In the genomic region with DNA sequence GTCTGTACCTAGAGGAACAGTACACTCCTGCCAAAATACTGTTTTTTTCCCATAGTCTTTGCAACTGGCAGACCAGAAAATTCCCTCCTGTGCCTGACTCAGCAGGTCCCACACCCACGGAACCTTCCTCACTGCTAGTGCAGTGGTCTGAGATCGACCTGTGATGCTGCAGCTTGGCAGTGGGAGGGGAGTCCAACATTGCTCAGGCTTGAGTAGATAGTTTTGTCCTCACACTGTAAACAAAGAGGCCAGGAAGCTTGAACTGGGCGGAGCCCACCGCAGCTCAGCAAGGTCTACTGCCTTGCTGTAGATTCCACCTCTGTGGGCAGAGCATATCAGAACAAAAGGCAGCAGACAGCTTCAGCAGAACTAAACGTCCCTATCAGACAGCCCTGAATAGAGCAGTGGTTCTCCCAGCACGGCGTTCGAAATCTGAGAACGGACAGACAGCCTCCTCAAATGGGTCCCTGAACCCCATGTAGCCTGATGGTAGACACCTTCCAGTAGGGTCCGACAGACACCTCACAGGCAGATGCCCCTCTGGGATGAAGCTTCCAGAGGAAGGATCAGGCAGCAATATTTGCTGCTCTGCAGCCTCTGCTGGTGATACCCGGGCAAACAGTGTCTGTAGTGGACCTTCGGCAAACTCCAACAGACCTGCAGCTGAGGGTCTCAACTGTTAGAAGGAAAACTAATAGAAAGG, we compare ENCODE assay signal across 18 cellular contexts.
A peak's percentile ranks its signal among the peaks of the same experiment; 100 is the strongest.
DNase-seq lines count a peak whose midpoint lies in the region; ATAC-seq and TF ChIP-seq lines count a peak whose summit lies in the region.
"Had no signal": no experiment of that assay in that cellular context is flagged by ENCODE, and none has a peak within 500 bp of the region (broad histone marks: within the 10 kb centered on the region; RNA-seq: fewer than 3 reads in every experiment).

No MANE protein-coding gene starts in this region.

- H3K36me3 ChIP-seq in mammary epithelial cell (ENCODE audit: insufficient read depth, low read length), result no peaks in the 10 kb centered on the region

- in situ Hi-C loops in mammary epithelial cell (cut with MboI; ENCODE audit: low sequenced_read_pairs in 2 of 2), result no loop called here

- H3K4me2 ChIP-seq in mammary epithelial cell (ENCODE audit: insufficient read depth, low read depth, low read length), result no peak overlapping the region
- H3K4me2 ChIP-seq: KMS-11 had no signal

- CTCF ChIA-PET in mammary epithelial cell (lab: Charles Lee; ENCODE audit: low non-redundant PET), result no interaction called here

- WGBS in mammary epithelial cell (ENCODE audit: low coverage, missing lambda C conversion rate), result 86% methylated on average over 11 of the region's 12 CpGs

- DNase-seq in ELR (ENCODE audit: low read depth) (peak; percentile 50), OCI-M2 (lab: John Stamatoyannopoulos, UW; ENCODE audit: unreplicated experiment) (peak; percentile 14), mammary epithelial cell (peak; percentile 84), kidney glomerular epithelial cell (lab: John Stamatoyannopoulos, UW) (peak; percentile 67), A172 (ENCODE audit: low spot score) (no peak), GM19238 (ENCODE audit: insufficient read length, low spot score) (no peak)
- no peak for DNase-seq in stimulated activated CD4-positive, alpha-beta T cell treated with anti-CD3 and anti-CD28 coated beads, Interleukin-2, amount 100 ng/mL, for 24 hours
- DNase-seq: head of caudate nucleus; immature natural killer cell; natural killer cell; NCI-H1417 treated with DMSO at 0.1 percent for 48 hours; NK-92 treated with Interleukin-12 subunit alpha and Interleukin-12 subunit beta, amount 100 ng/mL, for 24 hours; SHP77 treated with DMSO at 0.1 percent for 48 hours; stimulated activated naive CD4-positive, alpha-beta T cell had no signal

- no TSS peak for BruUV-seq in mammary epithelial cell (replicated peaks; lab: Mats Ljungman, UMichigan)

- H3K9ac ChIP-seq in mammary epithelial cell (ENCODE audit: insufficient read depth, low read length), result no peak overlapping the region
- H3K9ac ChIP-seq: KMS-11 had no signal

- no peak for TF ChIP-seq CTCF in mammary epithelial cell (conservative IDR thresholded peaks at IDR 0.05 in 1 of 2, IDR thresholded peaks at IDR 0.05 in 1 of 2; ENCODE audit: extremely low read depth in 1 of 2, insufficient read depth in 1 of 2, low read depth in 1 of 2, low read length in 2 of 2)

- intact Hi-C loops in mammary epithelial cell (cut with micrococcal nuclease), result no loop called here

- H3K9me3 ChIP-seq in mammary epithelial cell (replicated peaks; ENCODE audit: insufficient read depth, low read length), result no peaks in the 10 kb centered on the region

- dilution Hi-C loops in mammary epithelial cell (cut with HindIII; ENCODE audit: low sequenced_read_pairs), result no loop called here

- no peak overlapping the region for H2AFZ ChIP-seq in mammary epithelial cell (ENCODE audit: low read depth, low read length)

- H3K4me1 ChIP-seq in mammary epithelial cell (ENCODE audit: insufficient read depth, low read length), result no peaks in the 10 kb centered on the region
- H3K4me1 ChIP-seq: tibial nerve had no signal

- no peaks in the 10 kb centered on the region for H3K79me2 ChIP-seq in mammary epithelial cell (ENCODE audit: insufficient read depth, low read length)

- no peaks in the 10 kb centered on the region for H4K20me1 ChIP-seq in mammary epithelial cell (ENCODE audit: insufficient read depth, low read length)

- no peak for ATAC-seq in GM19397 (IDR thresholded peaks at IDR 0.05; ENCODE audit: unreplicated experiment)
- ATAC-seq: natural killer cell had no signal

- no peaks in the 10 kb centered on the region for H3K27me3 ChIP-seq in mammary epithelial cell (ENCODE audit: insufficient read depth, low read length)
- H3K27me3 ChIP-seq: tibial nerve had no signal

- no peak overlapping the region for H3K27ac ChIP-seq in mammary epithelial cell (ENCODE audit: insufficient read depth, low read depth, low read length)
- H3K27ac ChIP-seq: coronary artery, KMS-11, tibial nerve had no signal

- H3K4me3 ChIP-seq in mammary epithelial cell (replicated peaks in 1 of 3; ENCODE audit: insufficient read depth in 1 of 3, low read depth in 2 of 3, low read length in 3 of 3), result no peak overlapping the region
- H3K4me3 ChIP-seq: coronary artery, tibial nerve had no signal

Comparison
In these comparisons a context has a peak if more than half of its experiments do, and no peak if none do; other contexts are left out.
1. DNase-seq: peak in ELR (single experiment), OCI-M2 (single experiment), mammary epithelial cell (single experiment) and kidney glomerular epithelial cell (single experiment); none in A172 (single experiment), GM19238 (single experiment) and stimulated activated CD4-positive, alpha-beta T cell treated with anti-CD3 and anti-CD28 coated beads, Interleukin-2, amount 100 ng/mL, for 24 hours (0 of 2).